1 cellular context compared by ENCODE assay signal in genomic region chr3:194536883-194537637, GRCh38.
TF ChIP-seq lines count a peak whose summit lies in the region.

No MANE protein-coding gene starts in this region.

TF ChIP-seq in GM23338, 12 proteins besides CTCF, POLR2A, EP300 and RAD21 (continued from another document):
- TF ChIP-seq ZNF462 (CRISPR knock-in tag; IDR thresholded peaks at IDR 0.05) (no peak), EZH2phosphoT487 (IDR thresholded peaks at IDR 0.05; ENCODE audit: unreplicated experiment) (no peak), ETS1 (IDR thresholded peaks at IDR 0.05) (no peak), ZNF114 (CRISPR knock-in tag; IDR thresholded peaks at IDR 0.05) (no peak), POLR2AphosphoS5 (IDR thresholded peaks at IDR 0.05; ENCODE audit: low read depth) (no peak), CREB1 (CRISPR knock-in tag; IDR thresholded peaks at IDR 0.05; ENCODE audit: low read depth) (no peak), STAT1 (IDR thresholded peaks at IDR 0.05; ENCODE audit: unreplicated experiment) (no peak), ZNF331 (CRISPR knock-in tag; IDR thresholded peaks at IDR 0.05; ENCODE audit: low read depth) (no peak), EZH2 (IDR thresholded peaks at IDR 0.05; ENCODE audit: low read depth, unreplicated experiment) (no peak), NANOG (IDR thresholded peaks at IDR 0.05; ENCODE audit: borderline replicate concordance) (no peak), JUNB (IDR thresholded peaks at IDR 0.05; ENCODE audit: unreplicated experiment) (no peak)
